ENCODE assay signal across 24 cellular contexts in the genomic region with DNA sequence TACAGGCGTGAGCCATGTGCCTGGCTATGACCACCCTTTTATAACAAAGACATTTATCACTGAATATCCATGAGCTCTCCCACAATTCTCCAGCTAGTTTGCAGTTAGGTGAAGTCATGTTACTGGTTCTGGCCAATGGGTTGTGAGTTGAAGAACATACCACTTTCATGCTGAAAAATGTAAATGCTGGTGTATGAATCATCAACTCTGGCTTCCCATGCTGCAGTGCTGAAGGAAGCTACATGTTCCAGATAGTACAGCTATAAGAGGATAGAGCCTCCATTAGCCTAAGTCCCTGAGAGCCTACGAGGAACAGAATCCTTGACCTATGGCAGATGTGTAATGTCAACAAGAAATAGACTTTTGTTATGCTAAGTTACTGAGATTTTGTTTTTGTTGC.
DNase-seq lines count a peak whose midpoint lies in the region; ATAC-seq and TF ChIP-seq lines count a peak whose summit lies in the region.
"Had no signal": no experiment of that assay in that cellular context is flagged by ENCODE, and none has a peak within 500 bp of the region (broad histone marks: within the 10 kb centered on the region; RNA-seq: fewer than 3 reads in every experiment).

No MANE protein-coding gene starts in this region.

- ATAC-seq in naive thymus-derived CD8-positive, alpha-beta T cell: no peak
- ATAC-seq in HG02885 (IDR thresholded peaks at IDR 0.05; ENCODE audit: poor library complexity, unreplicated experiment): no peak
- ATAC-seq: CD8-positive, alpha-beta T cell; T-helper 17 cell had no signal

- H3K27me3 ChIP-seq in AG04450 (ENCODE audit: control insufficient read depth, insufficient read depth, low read length): no peaks in the 10 kb centered on the region
- H3K27me3 ChIP-seq: ascending aorta, neutrophil had no signal

- H3K4me3 ChIP-seq in AG04450 (ENCODE audit: low read depth, low read length) (no peak overlapping the region), fibroblast of villous mesenchyme (ENCODE audit: low read depth, low read length) (no peak overlapping the region)
- H3K4me3 ChIP-seq: ascending aorta, left ventricle myocardium inferior had no signal

- H3K4me3 Mint-ChIP-seq in naive thymus-derived CD8-positive, alpha-beta T cell: no peak overlapping the region
- H3K4me3 Mint-ChIP-seq: activated CD4-positive, alpha-beta memory T cell treated with anti-CD3 and anti-CD28 coated beads for 36 hours; CD8-positive, alpha-beta T cell; dendritic cell treated with granulocyte-macrophage colony-stimulating factor and Interleukin-4, amounts not matched to agents 40 ng/mL and 50 ng/mL, for 4 days; T-helper 17 cell had no signal

- CTCF ChIA-PET in AG04450 (lab: Charles Lee): interaction anchor here (0.6 to 1.1 kb wide), 3 partner anchors 121 to 668 kb away, joined by 3 to 6 read pairs (median 4); no protein-coding TSS in a partner anchor

- H3K27ac ChIP-seq in AG04450 (ENCODE audit: low read depth, low read length): no peak overlapping the region
- H3K27ac ChIP-seq: ascending aorta, left ventricle myocardium inferior, neutrophil, VCaP had no signal

- no peak overlapping the region for H3K27ac Mint-ChIP-seq in naive thymus-derived CD8-positive, alpha-beta T cell
- H3K27ac Mint-ChIP-seq: activated CD4-positive, alpha-beta memory T cell treated with anti-CD3 and anti-CD28 coated beads for 36 hours; CD8-positive, alpha-beta T cell; dendritic cell treated with granulocyte-macrophage colony-stimulating factor and Interleukin-4, amounts not matched to agents 40 ng/mL and 50 ng/mL, for 4 days; T-helper 17 cell had no signal

- peaks cover 9 to 24% (median 14%) of the 10 kb centered on the region in 3 donors for H3K36me3 Mint-ChIP-seq in naive thymus-derived CD8-positive, alpha-beta T cell

- DNase-seq in AG04450 (ENCODE audit: low read depth, low spot score) (peak; percentile 23), HCEC 1CT (peak; percentile 53), astrocyte of the hippocampus (ENCODE audit: low read depth, low spot score) (peak; percentile 48), fibroblast of villous mesenchyme (ENCODE audit: low read depth) (peak; percentile 42), midbrain (lab: John Stamatoyannopoulos, UW) (no peak), NCI-H2107 (lab: John Stamatoyannopoulos, UW) (no peak)
- no peak for DNase-seq in naive thymus-derived CD8-positive, alpha-beta T cell
- DNase-seq: activated CD4-positive, alpha-beta memory T cell treated with anti-CD3 and anti-CD28 coated beads for 36 hours; activated naive CD4-positive, alpha-beta T cell treated with anti-CD3 and anti-CD28 coated beads, Interleukin-2, amount 50 U/mL, for 16 hours; activated T-cell treated with anti-CD3 and anti-CD28 coated beads, Interleukin-2, amount 50 U/mL, for 1 hour; CD8-positive, alpha-beta T cell; DND-41; glutamatergic neuron; Karpas-422; left ventricle myocardium inferior; NCI-H1105; NCI-H526 treated with DMSO at 0.1 percent for 48 hours; OCI-M1; T-helper 17 cell had no signal

- peaks cover 0 to 9% (median 0%) of the 10 kb centered on the region in 4 donors for H3K4me1 Mint-ChIP-seq in naive thymus-derived CD8-positive, alpha-beta T cell
- H3K4me1 Mint-ChIP-seq: T-helper 17 cell had no signal

- TF ChIP-seq CTCF in AG04450 (IDR thresholded peaks at IDR 0.05; ENCODE audit: low read depth, low read length) (no peak), fibroblast of villous mesenchyme (IDR thresholded peaks at IDR 0.05; ENCODE audit: insufficient read depth, low read depth, low read length) (no peak)

- POLR2A ChIA-PET in AG04450 (lab: Yijun Ruan, JAX): interaction anchor here (0.5 to 0.8 kb wide), 2 partner anchors 35 to 198 kb away, joined by 3 to 7 read pairs; no protein-coding TSS in a partner anchor
- POLR2A ChIA-PET in naive thymus-derived CD8-positive, alpha-beta T cell (lab: Charles Lee): no interaction called here

- H3K27me3 Mint-ChIP-seq in naive thymus-derived CD8-positive, alpha-beta T cell: no peaks in the 10 kb centered on the region
- H3K27me3 Mint-ChIP-seq: activated CD4-positive, alpha-beta memory T cell treated with anti-CD3 and anti-CD28 coated beads for 36 hours; T-helper 17 cell had no signal

- no peaks in the 10 kb centered on the region for H3K9me3 ChIP-seq in AG04450 (ENCODE audit: control insufficient read depth, insufficient read depth, low read length)
- H3K9me3 ChIP-seq: ascending aorta, neutrophil had no signal

- peaks cover 0 to 10% (median 3%) of the 10 kb centered on the region in 9 donors for H3K9me3 Mint-ChIP-seq in naive thymus-derived CD8-positive, alpha-beta T cell

Comparison
In these comparisons a context has a peak if more than half of its experiments do, and no peak if none do; other contexts are left out.
1. DNase-seq: peak in AG04450 (single experiment), HCEC 1CT (single experiment), astrocyte of the hippocampus (single experiment) and fibroblast of villous mesenchyme (single experiment); none in midbrain (single experiment), naive thymus-derived CD8-positive, alpha-beta T cell (0 of 10) and NCI-H2107 (single experiment).